In the genomic region with DNA sequence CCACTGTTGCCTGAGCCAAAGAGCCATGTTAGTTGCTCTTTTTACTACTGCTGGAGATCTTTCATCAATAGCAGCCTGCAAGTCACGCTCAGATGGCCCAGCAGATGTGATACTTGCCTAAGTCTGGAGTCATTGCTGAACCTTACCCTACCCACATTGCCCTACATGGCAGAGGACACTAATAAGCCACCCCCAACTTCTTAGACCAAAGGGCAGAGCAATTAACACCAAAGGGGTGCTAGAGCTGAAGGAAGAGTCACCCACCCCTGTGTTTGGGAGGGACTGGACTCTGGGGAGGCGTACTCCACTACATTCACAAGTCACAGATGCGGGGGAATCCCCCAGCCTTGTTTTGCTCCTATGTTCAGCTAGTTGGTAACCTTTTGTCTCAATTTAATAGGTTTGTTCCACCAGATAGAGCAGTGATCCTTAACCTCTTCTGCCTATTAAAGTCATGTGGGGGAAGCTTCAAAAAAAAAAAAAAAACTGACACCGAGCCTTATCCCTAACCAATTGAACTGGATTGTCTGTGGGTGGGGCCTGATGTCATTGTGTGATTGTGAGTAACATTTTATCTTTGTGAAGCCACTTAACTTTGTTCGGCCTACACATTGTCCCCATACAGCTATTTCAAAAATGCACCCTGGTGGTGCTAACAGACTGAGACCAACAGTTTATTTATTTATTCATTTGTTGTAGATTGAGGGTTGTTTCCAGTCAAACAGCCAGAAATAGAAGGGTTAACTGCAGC, we compare ENCODE assay signal across 10 cellular contexts. TPM values are rescaled to one million over a fixed set of nuclear protein-coding genes. Genes with fewer than 3 reads are reported as not detected.
DNase-seq lines count a peak whose midpoint lies in the region; ATAC-seq and TF ChIP-seq lines count a peak whose summit lies in the region.
"Had no signal": no experiment of that assay in that cellular context is flagged by ENCODE, and none has a peak within 500 bp of the region (broad histone marks: within the 10 kb centered on the region; RNA-seq: fewer than 3 reads in every experiment).

No MANE protein-coding gene starts in this region.

- H3K36me3 Mint-ChIP-seq in WTC11 (no peaks in the 10 kb centered on the region), Calu3 (ENCODE audit: insufficient read depth, unreplicated experiment) (peaks cover 3% of the 10 kb centered on the region)
- no peaks in the 10 kb centered on the region for H3K36me3 Mint-ChIP-seq in stimulated activated naive B cell treated with anti-CD40 and anti-IgM and Interleukin-4, amounts not matched to agents 10 μg/mL and 1 μg/mL and 100 μg/mL, for 72 hours

- ATAC-seq in HG02938 (IDR thresholded peaks at IDR 0.05; ENCODE audit: unreplicated experiment) (peak; percentile 63), WTC11 (no peak), HG03521 (IDR thresholded peaks at IDR 0.05; ENCODE audit: unreplicated experiment) (no peak)
- ATAC-seq in stimulated activated naive B cell treated with anti-CD40 and anti-IgM and Interleukin-4, amounts not matched to agents 10 μg/mL and 1 μg/mL and 100 μg/mL, for 72 hours (replicated peaks): peak; percentile 92 to 93
- ATAC-seq: HCT116 had no signal

- H3K4me3 Mint-ChIP-seq in WTC11: no peak overlapping the region
- H3K4me3 Mint-ChIP-seq in stimulated activated naive B cell treated with anti-CD40 and anti-IgM and Interleukin-4, amounts not matched to agents 10 μg/mL and 1 μg/mL and 100 μg/mL, for 72 hours: peak overlapping the region; percentile 78 to 79
- no peak overlapping the region for H3K4me3 Mint-ChIP-seq in Calu3 (ENCODE audit: low read depth, unreplicated experiment)
- H3K4me3 Mint-ChIP-seq: activated T-cell treated with anti-CD3 and anti-CD28 coated beads, Interleukin-2, amount 50 U/mL, for 72 hours had no signal

- DNase-seq in NCI-H1105 (lab: John Stamatoyannopoulos, UW) (peak; percentile 58), NCI-H1105 treated with DMSO at 0.1 percent for 48 hours (lab: John Stamatoyannopoulos, UW) (no peak), WTC11 (ENCODE audit: low spot score) (no peak), Calu3 (no peak), globus pallidus (ENCODE audit: low spot score) (no peak)
- peak; percentile 86 for DNase-seq in stimulated activated naive B cell treated with anti-CD40 and anti-IgM and Interleukin-4, amounts not matched to agents 10 μg/mL and 1 μg/mL and 100 μg/mL, for 72 hours
- DNase-seq: activated T-cell treated with anti-CD3 and anti-CD28 coated beads, Interleukin-2, amount 50 U/mL, for 72 hours had no signal

- H3K9me3 Mint-ChIP-seq in WTC11 (no peaks in the 10 kb centered on the region), Calu3 (ENCODE audit: low read depth, unreplicated experiment) (no peaks in the 10 kb centered on the region)
- no peaks in the 10 kb centered on the region for H3K9me3 Mint-ChIP-seq in stimulated activated naive B cell treated with anti-CD40 and anti-IgM and Interleukin-4, amounts not matched to agents 10 μg/mL and 1 μg/mL and 100 μg/mL, for 72 hours
- H3K9me3 Mint-ChIP-seq: activated T-cell treated with anti-CD3 and anti-CD28 coated beads, Interleukin-2, amount 50 U/mL, for 72 hours had no signal

- peaks cover 49% of the 10 kb centered on the region for H3K4me1 Mint-ChIP-seq in WTC11
- peaks cover 35 to 67% of the 10 kb centered on the region in 2 donors for H3K4me1 Mint-ChIP-seq in stimulated activated naive B cell treated with anti-CD40 and anti-IgM and Interleukin-4, amounts not matched to agents 10 μg/mL and 1 μg/mL and 100 μg/mL, for 72 hours
- peaks cover 6% of the 10 kb centered on the region for H3K4me1 Mint-ChIP-seq in Calu3 (ENCODE audit: low read depth, unreplicated experiment)

- no peak for TF ChIP-seq CTCF in WTC11 (IDR thresholded peaks at IDR 0.05)
- no peak for TF ChIP-seq CTCF in Calu3 (IDR thresholded peaks at IDR 0.05; ENCODE audit: unreplicated experiment)

- BruUV-seq in Calu3 (replicated peaks; lab: Mats Ljungman, UMichigan): no TSS peak

- H3K27ac Mint-ChIP-seq in WTC11 (0 out of 2 replicates have a peak overlapping the region, but pooled peaks have one; percentile 66), Calu3 (ENCODE audit: unreplicated experiment) (no peak overlapping the region)
- peak overlapping the region; percentile 97 for H3K27ac Mint-ChIP-seq in stimulated activated naive B cell treated with anti-CD40 and anti-IgM and Interleukin-4, amounts not matched to agents 10 μg/mL and 1 μg/mL and 100 μg/mL, for 72 hours
- H3K27ac Mint-ChIP-seq: activated T-cell treated with anti-CD3 and anti-CD28 coated beads, Interleukin-2, amount 50 U/mL, for 72 hours had no signal

- POLR2A ChIA-PET in WTC11 (lab: Charles Lee): interaction anchor here (1.3 kb wide), 1 partner anchor 13 kb away, joined by 5 read pairs; a partner anchor contains a TSS

- CTCF ChIA-PET in WTC11 (lab: Charles Lee) (interaction anchor here (0.7 to 2.7 kb wide), 9 partner anchors 9 to 689 kb away, joined by 3 to 15 read pairs (median 3); a partner anchor contains a TSS), Calu3 (lab: Charles Lee) (no interaction called here)

- no peaks in the 10 kb centered on the region; the same call in 1 of the 2 replicates for H3K27me3 Mint-ChIP-seq in WTC11 (ENCODE audit: low read depth)
- H3K27me3 Mint-ChIP-seq in stimulated activated naive B cell treated with anti-CD40 and anti-IgM and Interleukin-4, amounts not matched to agents 10 μg/mL and 1 μg/mL and 100 μg/mL, for 72 hours: no peaks in the 10 kb centered on the region
- no peaks in the 10 kb centered on the region for H3K27me3 Mint-ChIP-seq in Calu3 (ENCODE audit: unreplicated experiment)

- intact Hi-C loops in Calu3 (cut with micrococcal nuclease; ENCODE audit: unreplicated experiment): no loop called here

TF ChIP-seq in WTC11, 78 proteins besides CTCF, POLR2A, EP300 and RAD21:
- TF ChIP-seq, protein P1, sequence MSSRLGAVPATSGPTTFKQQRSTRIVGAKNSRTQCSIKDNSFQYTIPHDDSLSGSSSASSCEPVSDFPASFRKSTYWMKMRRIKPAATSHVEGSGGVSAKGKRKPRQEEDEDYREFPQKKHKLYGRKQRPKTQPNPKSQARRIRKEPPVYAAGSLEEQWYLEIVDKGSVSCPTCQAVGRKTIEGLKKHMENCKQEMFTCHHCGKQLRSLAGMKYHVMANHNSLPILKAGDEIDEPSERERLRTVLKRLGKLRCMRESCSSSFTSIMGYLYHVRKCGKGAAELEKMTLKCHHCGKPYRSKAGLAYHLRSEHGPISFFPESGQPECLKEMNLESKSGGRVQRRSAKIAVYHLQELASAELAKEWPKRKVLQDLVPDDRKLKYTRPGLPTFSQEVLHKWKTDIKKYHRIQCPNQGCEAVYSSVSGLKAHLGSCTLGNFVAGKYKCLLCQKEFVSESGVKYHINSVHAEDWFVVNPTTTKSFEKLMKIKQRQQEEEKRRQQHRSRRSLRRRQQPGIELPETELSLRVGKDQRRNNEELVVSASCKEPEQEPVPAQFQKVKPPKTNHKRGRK (CRISPR knock-in tag; IDR thresholded peaks at IDR 0.05; ENCODE audit: borderline replicate concordance): no peak
- 0 out of 2 replicates have a peak, but pooled peaks have one; percentile 22 for TF ChIP-seq ETV6 (CRISPR knock-in tag; IDR thresholded peaks at IDR 0.05)

RNA-seq across cellular contexts. Expression of a gene that starts 13.1 kb away (rescaled TPM):
- 18.7 to 40.8 TPM (median 40.1 TPM) in 3 replicates for total RNA-seq in WTC11 (2021)
- 2.0 and 4.6 TPM in 2 replicates for total RNA-seq in Calu3 (2022)

RNA-seq across cellular contexts. Expression of a gene that starts 23.9 kb away (rescaled TPM):
- total RNA-seq in WTC11 (2021) (46.2 to 53.6 TPM (median 47.6 TPM) in 3 replicates), Calu3 (2022) (36.1 and 39.0 TPM in 2 replicates)

Comparison
In these comparisons a context has a peak if more than half of its experiments do, and no peak if none do; other contexts are left out.
1. DNase-seq: peak in NCI-H1105 (single experiment) and stimulated activated naive B cell treated with anti-CD40 and anti-IgM and Interleukin-4, amounts not matched to agents 10 μg/mL and 1 μg/mL and 100 μg/mL, for 72 hours (single experiment); none in NCI-H1105 treated with DMSO at 0.1 percent for 48 hours (single experiment), WTC11 (single experiment), Calu3 (single experiment) and globus pallidus (single experiment).
2. ATAC-seq: peak in HG02938 (single experiment) and stimulated activated naive B cell treated with anti-CD40 and anti-IgM and Interleukin-4, amounts not matched to agents 10 μg/mL and 1 μg/mL and 100 μg/mL, for 72 hours (2 of 2); none in WTC11 (single experiment) and HG03521 (single experiment).
3. H3K4me3 Mint-ChIP-seq: peak in stimulated activated naive B cell treated with anti-CD40 and anti-IgM and Interleukin-4, amounts not matched to agents 10 μg/mL and 1 μg/mL and 100 μg/mL, for 72 hours (2 of 2); none in WTC11 (single experiment) and Calu3 (single experiment).